ENCODE assay signal across 24 cellular contexts in the genomic region with DNA sequence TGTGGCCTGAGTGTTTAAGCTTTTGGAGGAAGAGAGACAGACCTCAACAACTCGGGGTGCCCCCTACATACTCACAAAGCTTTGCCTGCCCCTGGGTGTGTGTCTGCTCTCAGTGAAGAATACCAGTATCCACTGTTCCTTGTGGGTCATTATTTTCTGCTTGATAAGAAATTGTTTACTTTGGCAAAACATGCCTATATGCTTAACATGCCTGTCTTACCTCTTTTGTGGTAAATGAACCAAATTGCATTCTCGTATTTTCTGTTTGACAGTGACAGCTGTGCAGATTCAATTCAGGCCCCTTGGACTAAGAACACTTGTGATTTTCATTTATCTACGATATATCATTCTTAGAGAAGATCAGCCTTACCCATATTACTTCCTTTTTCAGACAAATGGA. TPM values are rescaled to one million over a fixed set of nuclear protein-coding genes. Genes with fewer than 3 reads are reported as not detected.
DNase-seq lines count a peak whose midpoint lies in the region; FAIRE-seq and TF ChIP-seq lines count a peak whose summit lies in the region.
"Had no signal": no experiment of that assay in that cellular context is flagged by ENCODE, and none has a peak within 500 bp of the region (broad histone marks: within the 10 kb centered on the region; RNA-seq: fewer than 3 reads in every experiment).

No MANE protein-coding gene starts in this region.

- no peak overlapping the region for H2AFZ ChIP-seq in astrocyte (ENCODE audit: low read depth, low read length)
- H2AFZ ChIP-seq: GM23248 had no signal

- no peaks in the 10 kb centered on the region for H3K27me3 ChIP-seq in astrocyte (ENCODE audit: insufficient read depth, low read length)

- DNase-seq in NCI-H2029 (lab: John Stamatoyannopoulos, UW) (peak; percentile 9), astrocyte (ENCODE audit: low read depth) (peak; percentile 23), nephron progenitor cell (no peak), GM10248 (ENCODE audit: extremely low spot score) (no peak), epidermal melanocyte (ENCODE audit: insufficient read length, low spot score) (no peak), NCI-H2196 treated with DMSO at 0.1 percent for 48 hours (lab: John Stamatoyannopoulos, UW; ENCODE audit: unreplicated experiment) (no peak), EL (no peak)
- DNase-seq: CD4-positive, alpha-beta memory T cell; DMS153; GF-D8; GM23248; HCEC 1CT; KG1; NCI-H1417 treated with DMSO at 0.1 percent for 48 hours; NCI-H187 treated with DMSO at 0.1 percent for 48 hours; NCI-H2171 treated with DMSO at 0.1 percent for 48 hours; NCI-H774; PC-3; RPMI8226; SHP77 treated with DMSO at 0.1 percent for 48 hours had no signal

- H3K9me3 ChIP-seq in astrocyte (ENCODE audit: insufficient read depth, low read depth, low read length) = no peaks in the 10 kb centered on the region
- H3K9me3 ChIP-seq: A549 had no signal

- peaks cover 11% of the 10 kb centered on the region for H3K36me3 Mint-ChIP-seq in astrocyte (ENCODE audit: low read depth, unreplicated experiment)
- peaks cover 35% of the 10 kb centered on the region for H3K36me3 Mint-ChIP-seq in nephron progenitor cell (ENCODE audit: low read depth)
- H3K36me3 Mint-ChIP-seq: CD4-positive, alpha-beta memory T cell had no signal

- no peak overlapping the region for H3K27ac Mint-ChIP-seq in astrocyte (ENCODE audit: unreplicated experiment)
- H3K27ac Mint-ChIP-seq in nephron progenitor cell = peak overlapping the region; percentile 38
- H3K27ac Mint-ChIP-seq: CD4-positive, alpha-beta memory T cell had no signal

- H3K79me2 ChIP-seq in astrocyte (ENCODE audit: insufficient read depth, low read length) = no peaks in the 10 kb centered on the region

- H3K27ac ChIP-seq in C4-2B (peak overlapping the region; percentile 62; the same call in 1 of the 2 replicates), astrocyte (ENCODE audit: low read depth, low read length) (no peak overlapping the region)
- H3K27ac ChIP-seq: A549, GM23248 had no signal

- POLR2A ChIA-PET in GM10248 (lab: Yijun Ruan, JAX) = no interaction called here

- H3K4me1 ChIP-seq in astrocyte (ENCODE audit: insufficient read depth, low read length) = peaks cover 7% of the 10 kb centered on the region
- H3K4me1 ChIP-seq: A549 had no signal

- H3K36me3 ChIP-seq in astrocyte (ENCODE audit: insufficient read depth, low read length) = peaks cover 15% of the 10 kb centered on the region

- no peaks in the 10 kb centered on the region for H4K20me1 ChIP-seq in astrocyte (ENCODE audit: insufficient read depth, low read length)

- no peaks in the 10 kb centered on the region for H3K9me3 Mint-ChIP-seq in astrocyte (ENCODE audit: unreplicated experiment)
- H3K9me3 Mint-ChIP-seq in nephron progenitor cell = no peaks in the 10 kb centered on the region
- H3K9me3 Mint-ChIP-seq: CD4-positive, alpha-beta memory T cell had no signal

- FAIRE-seq in astrocyte (lab: Jason Lieb, UNC) = peak; percentile 5
- FAIRE-seq: A549, GM12878, HepG2 had no signal

- TF ChIP-seq CTCF in C4-2B (conservative IDR thresholded peaks at IDR 0.05) = no peak
- no peak for TF ChIP-seq CTCF in astrocyte (IDR thresholded peaks at IDR 0.05; ENCODE audit: insufficient read depth, low read depth, low read length)
- no peak for TF ChIP-seq CTCF in nephron progenitor cell (IDR thresholded peaks at IDR 0.05)
- no peak for TF ChIP-seq CTCF in GM10248 (IDR thresholded peaks at IDR 0.05; ENCODE audit: control extremely low read depth, extremely low read depth, low read depth, missing control alignments)

- H3K4me2 ChIP-seq in astrocyte (ENCODE audit: low read length) = peak overlapping the region; percentile 25
- H3K4me2 ChIP-seq: A549 had no signal

- H3K27me3 Mint-ChIP-seq in astrocyte (ENCODE audit: low read depth, unreplicated experiment) (no peaks in the 10 kb centered on the region), nephron progenitor cell (ENCODE audit: low read depth, poor library complexity) (no peaks in the 10 kb centered on the region)
- H3K27me3 Mint-ChIP-seq: CD4-positive, alpha-beta memory T cell had no signal

- H3K4me3 ChIP-seq in astrocyte (ENCODE audit: insufficient read depth, low read depth, low read length) = no peak overlapping the region
- H3K4me3 ChIP-seq: A549, GM12878, GM23248 had no signal

- CTCF ChIA-PET in GM10248 (lab: Yijun Ruan, JAX) = interaction anchor here (1.1 kb wide), 1 partner anchor 29 kb away, joined by 4 read pairs; no protein-coding TSS in a partner anchor

- H3K4me1 Mint-ChIP-seq in astrocyte (ENCODE audit: low read depth, unreplicated experiment) (peaks cover 8% of the 10 kb centered on the region), nephron progenitor cell (no peaks in the 10 kb centered on the region)
- H3K4me1 Mint-ChIP-seq: CD4-positive, alpha-beta memory T cell had no signal

- no peak overlapping the region for H3K4me3 Mint-ChIP-seq in astrocyte (ENCODE audit: unreplicated experiment)
- no peak overlapping the region for H3K4me3 Mint-ChIP-seq in nephron progenitor cell
- H3K4me3 Mint-ChIP-seq: CD4-positive, alpha-beta memory T cell had no signal

- H3K9ac ChIP-seq in astrocyte (ENCODE audit: low read length) = peak overlapping the region; percentile 25
- H3K9ac ChIP-seq: GM23248 had no signal

RNA-seq across cellular contexts. Expression of a gene that starts 50.6 kb away (rescaled TPM):
- total RNA-seq in astrocyte = 2.1 and 3.8 TPM in 2 replicates
- total RNA-seq: CD4-positive, alpha-beta memory T cell; GM12878 had no signal

Comparison
In these comparisons a context has a peak if more than half of its experiments do, and no peak if none do; other contexts are left out.
1. DNase-seq: peak in NCI-H2029 (single experiment) and astrocyte (single experiment); none in nephron progenitor cell (single experiment), GM10248 (single experiment), epidermal melanocyte (single experiment), NCI-H2196 treated with DMSO at 0.1 percent for 48 hours (single experiment) and EL (single experiment).